ENCODE assay signal across 18 cellular contexts in genomic region chr2:27661371-27661770, GRCh38. TPM values are rescaled to one million over a fixed set of nuclear protein-coding genes. Genes with fewer than 3 reads are reported as not detected.
DNase-seq lines count a peak whose midpoint lies in the region; ATAC-seq and TF ChIP-seq lines count a peak whose summit lies in the region.
"Had no signal": no experiment of that assay in that cellular context is flagged by ENCODE, and none has a peak within 500 bp of the region (broad histone marks: within the 10 kb centered on the region; RNA-seq: fewer than 3 reads in every experiment).

No MANE protein-coding gene starts in this region.

- no peak overlapping the region for H2BK120ac ChIP-seq in mesendoderm (ENCODE audit: low read depth, low read length)

- peak overlapping the region; percentile 83 for H3K4me2 ChIP-seq in Loucy (ENCODE audit: low read depth, low read length, poor library complexity, severe bottlenecking)
- H3K4me2 ChIP-seq in mesendoderm (ENCODE audit: low read length): no peak overlapping the region

- H3K27me3 Mint-ChIP-seq in activated CD4-positive, alpha-beta T cell treated with anti-CD3 and anti-CD28 coated beads, Interleukin-2, amount 10 ng/mL, durations not matched to agents 7 days and 5 days: no peaks in the 10 kb centered on the region
- H3K27me3 Mint-ChIP-seq in brain: peaks cover 8% of the 10 kb centered on the region
- peaks cover 6% of the 10 kb centered on the region for H3K27me3 Mint-ChIP-seq in nephron progenitor cell (ENCODE audit: low read depth, poor library complexity)

- no peak overlapping the region for H3K23ac ChIP-seq in mesendoderm (ENCODE audit: low read length)

- H3K9me3 Mint-ChIP-seq in activated CD4-positive, alpha-beta T cell treated with anti-CD3 and anti-CD28 coated beads, Interleukin-2, amount 10 ng/mL, durations not matched to agents 7 days and 5 days: no peaks in the 10 kb centered on the region
- H3K9me3 Mint-ChIP-seq in brain (peaks cover 0 to 3% (median 0%) of the 10 kb centered on the region in 5 experiments), nephron progenitor cell (no peaks in the 10 kb centered on the region)
- H3K9me3 Mint-ChIP-seq: activated naive CD4-positive, alpha-beta T cell treated with anti-CD3 and anti-CD28 coated beads for 36 hours; HFFc6 had no signal

- H3K9ac ChIP-seq in Loucy (ENCODE audit: low read depth, low read length, poor library complexity, severe bottlenecking) (no peak overlapping the region), mesendoderm (ENCODE audit: low read length) (no peak overlapping the region)

- peaks cover 18% of the 10 kb centered on the region; the same call in 1 of the 2 replicates for H3K36me3 ChIP-seq in Loucy (ENCODE audit: insufficient read depth, low read length)
- peaks cover 8% of the 10 kb centered on the region for H3K36me3 ChIP-seq in mesendoderm (ENCODE audit: control insufficient read depth, insufficient read depth, low read length)

- peaks cover 35% of the 10 kb centered on the region for H3K36me3 Mint-ChIP-seq in activated CD4-positive, alpha-beta T cell treated with anti-CD3 and anti-CD28 coated beads, Interleukin-2, amount 10 ng/mL, durations not matched to agents 7 days and 5 days (ENCODE audit: low read depth)
- H3K36me3 Mint-ChIP-seq in brain (peaks cover 51% of the 10 kb centered on the region), nephron progenitor cell (ENCODE audit: low read depth) (peaks cover 41% of the 10 kb centered on the region)

- H3K4ac ChIP-seq in mesendoderm (ENCODE audit: low read depth, low read length): no peak overlapping the region

- H3K18ac ChIP-seq in mesendoderm (ENCODE audit: low read length): no peak overlapping the region

- WGBS in mesendoderm (ENCODE audit: extremely low coverage, insufficient coverage, low lambda C conversion rate): no CpG with 5 or more reads among the region's 1 CpG

- no peaks in the 10 kb centered on the region for H3F3A ChIP-seq in Loucy (ENCODE audit: low read depth)

- peaks cover 42% of the 10 kb centered on the region for H3K4me1 Mint-ChIP-seq in activated CD4-positive, alpha-beta T cell treated with anti-CD3 and anti-CD28 coated beads, Interleukin-2, amount 10 ng/mL, durations not matched to agents 7 days and 5 days
- peaks cover 75% of the 10 kb centered on the region for H3K4me1 Mint-ChIP-seq in brain
- peaks cover 39% of the 10 kb centered on the region for H3K4me1 Mint-ChIP-seq in nephron progenitor cell

- H3K79me2 ChIP-seq in Loucy (ENCODE audit: insufficient read depth, low read length) (peaks cover 49% of the 10 kb centered on the region), mesendoderm (ENCODE audit: control insufficient read depth, insufficient read depth, low read length) (peaks cover 19% of the 10 kb centered on the region)

- H3K4me1 ChIP-seq in Loucy (ENCODE audit: insufficient read depth, low read length, poor library complexity, severe bottlenecking) (peaks cover 22% of the 10 kb centered on the region), mesendoderm (ENCODE audit: control insufficient read depth, low read depth, low read length) (peaks cover 2% of the 10 kb centered on the region)

- H2BK5ac ChIP-seq in mesendoderm (ENCODE audit: low read length): no peak overlapping the region

- CTCF ChIA-PET in activated CD4-positive, alpha-beta T cell treated with anti-CD3 and anti-CD28 coated beads, Interleukin-2, amount 10 ng/mL, durations not matched to agents 7 days and 5 days (lab: Charles Lee): interaction anchor here (7.1 kb wide), 1 partner anchor 22 kb away, joined by 56 read pairs; no protein-coding TSS in a partner anchor

- H4K5ac ChIP-seq in mesendoderm (ENCODE audit: low read length): no peak overlapping the region

- H3K9me3 ChIP-seq in Loucy (ENCODE audit: insufficient read depth, low read depth, low read length): no peaks in the 10 kb centered on the region
- H3K9me3 ChIP-seq: body of pancreas had no signal

- no peak overlapping the region for H3K56ac ChIP-seq in mesendoderm (ENCODE audit: low read length)

- no peak overlapping the region for H3K27ac Mint-ChIP-seq in activated CD4-positive, alpha-beta T cell treated with anti-CD3 and anti-CD28 coated beads, Interleukin-2, amount 10 ng/mL, durations not matched to agents 7 days and 5 days
- H3K27ac Mint-ChIP-seq in brain (peak overlapping the region in 2 of 5 experiments; percentile 3 to 72), nephron progenitor cell (no peak overlapping the region)
- H3K27ac Mint-ChIP-seq: activated naive CD4-positive, alpha-beta T cell treated with anti-CD3 and anti-CD28 coated beads for 36 hours; HFFc6 had no signal

- no peak overlapping the region for H2BK15ac ChIP-seq in mesendoderm (replicated peaks; ENCODE audit: low read depth)

- peak overlapping the region; percentile 100 for H3K4me3 Mint-ChIP-seq in activated CD4-positive, alpha-beta T cell treated with anti-CD3 and anti-CD28 coated beads, Interleukin-2, amount 10 ng/mL, durations not matched to agents 7 days and 5 days
- H3K4me3 Mint-ChIP-seq in brain (peak overlapping the region; percentile 98 to 100 (median 99)), nephron progenitor cell (peak overlapping the region; percentile 99)

- ATAC-seq in GM21381 (IDR thresholded peaks at IDR 0.05; ENCODE audit: unreplicated experiment): no peak
- ATAC-seq: body of pancreas, left lobe of liver had no signal

- H3K4me3 ChIP-seq in Loucy (ENCODE audit: low read length, poor library complexity, severe bottlenecking): no peak overlapping the region
- H3K4me3 ChIP-seq in mesendoderm (ENCODE audit: low read length): no peak overlapping the region
- H3K4me3 ChIP-seq: body of pancreas had no signal

- POLR2A ChIA-PET in activated CD4-positive, alpha-beta T cell treated with anti-CD3 and anti-CD28 coated beads, Interleukin-2, amount 10 ng/mL, durations not matched to agents 7 days and 5 days (lab: Charles Lee): no interaction called here

- H2AK5ac ChIP-seq in mesendoderm (ENCODE audit: low read length): no peak overlapping the region

- H3K9me2 ChIP-seq in Loucy (replicated peaks; ENCODE audit: low read depth, low read length): no peaks in the 10 kb centered on the region

- H2AFZ ChIP-seq in Loucy (ENCODE audit: low read length): no peak overlapping the region

- H3K27ac ChIP-seq in mesendoderm (ENCODE audit: low read depth, low read length): no peak overlapping the region
- H3K27ac ChIP-seq: body of pancreas had no signal

- DNase-seq in activated CD4-positive, alpha-beta T cell treated with anti-CD3 and anti-CD28 coated beads, Interleukin-2, amount 10 ng/mL, durations not matched to agents 7 days and 5 days: no peak
- DNase-seq in activated CD4-positive, alpha-beta T cell treated with anti-CD3 and anti-CD28 coated beads for 4 hours: no peak
- no peak for DNase-seq in nephron progenitor cell
- no peak for DNase-seq in RKO (ENCODE audit: low spot score)
- DNase-seq in mesendoderm: no peak
- DNase-seq: activated CD4-positive, CD25-positive, alpha-beta regulatory T cell treated with anti-CD3 and anti-CD28 coated beads, Interleukin-2, amount 50 U/mL, for 72 hours; activated CD8-positive, alpha-beta memory T cell treated with anti-CD3 and anti-CD28 coated beads, Interleukin-2, amount 50 U/mL, for 48 hours; activated naive CD4-positive, alpha-beta T cell treated with anti-CD3 and anti-CD28 coated beads for 36 hours; body of pancreas; HFFc6; midbrain; NCI-H2107; NCI-H510A treated with DMSO at 0.1 percent for 48 hours; stimulated activated CD8-positive, alpha-beta memory T cell treated with anti-CD3 and anti-CD28 coated beads, Interleukin-4, amount 100 ng/mL, for 48 hours had no signal

- no peak for TF ChIP-seq CTCF in Loucy (conservative IDR thresholded peaks at IDR 0.05; ENCODE audit: low read length)
- TF ChIP-seq CTCF in brain (conservative IDR thresholded peaks at IDR 0.05): no peak
- TF ChIP-seq CTCF in nephron progenitor cell (IDR thresholded peaks at IDR 0.05): no peak

- H4K20me1 ChIP-seq in Loucy (ENCODE audit: insufficient read depth, low read length, poor library complexity, severe bottlenecking): no peaks in the 10 kb centered on the region

- peaks cover 17% of the 10 kb centered on the region for H3K79me1 ChIP-seq in mesendoderm (ENCODE audit: low read length)

- no peak overlapping the region for H4K8ac ChIP-seq in mesendoderm (ENCODE audit: low read depth, low read length)

- H3K27me3 ChIP-seq in Loucy (ENCODE audit: insufficient read depth, low read length, poor library complexity, severe bottlenecking) (no peaks in the 10 kb centered on the region), mesendoderm (ENCODE audit: insufficient read depth, low read length, poor library complexity) (no peaks in the 10 kb centered on the region)
- H3K27me3 ChIP-seq: body of pancreas had no signal

RNA-seq across cellular contexts. Expression of gene SUPT7L, which starts 2.0 kb away (rescaled TPM):
- total RNA-seq in activated CD4-positive, alpha-beta T cell treated with anti-CD3 and anti-CD28 coated beads, Interleukin-2, amount 10 ng/mL, durations not matched to agents 7 days and 5 days: 10 to 100 TPM; 34.5 to 36.2 TPM
- polyA plus RNA-seq in brain (ENCODE audit: insufficient read depth, low read depth, low replicate concordance): 24.6 TPM
- polyA plus RNA-seq in mesendoderm (2013, experiment 1 of 2): 24.1 TPM
- 23.7 TPM for polyA plus RNA-seq in mesendoderm (2013, experiment 2 of 2)

RNA-seq across cellular contexts. Expression of gene SLC4A1AP, which starts 2.3 kb away (rescaled TPM):
- total RNA-seq in activated CD4-positive, alpha-beta T cell treated with anti-CD3 and anti-CD28 coated beads, Interleukin-2, amount 10 ng/mL, durations not matched to agents 7 days and 5 days: 10 to 100 TPM; 22.7 to 23.5 TPM
- 19.9 TPM for polyA plus RNA-seq in brain (ENCODE audit: insufficient read depth, low read depth, low replicate concordance)
- 23.9 TPM for polyA plus RNA-seq in mesendoderm (2013, experiment 1 of 2)
- 24.8 TPM for polyA plus RNA-seq in mesendoderm (2013, experiment 2 of 2)

RNA-seq across cellular contexts. Expression of gene GPN1, which starts 32.5 kb away (rescaled TPM):
- total RNA-seq in activated CD4-positive, alpha-beta T cell treated with anti-CD3 and anti-CD28 coated beads, Interleukin-2, amount 10 ng/mL, durations not matched to agents 7 days and 5 days: 10 to 100 TPM; 36.3 to 44.1 TPM
- 32.6 TPM for polyA plus RNA-seq in brain (ENCODE audit: insufficient read depth, low read depth, low replicate concordance)
- 42.1 TPM for polyA plus RNA-seq in mesendoderm (2013, experiment 1 of 2)
- 42.1 TPM for polyA plus RNA-seq in mesendoderm (2013, experiment 2 of 2)

RNA-seq across cellular contexts. Expression of gene CCDC121, which starts 32.6 kb away (rescaled TPM):
- 1 to 10 TPM in 1 of 2 experiments, under 1 TPM in 1; 1.00 to 1.2 TPM for total RNA-seq in activated CD4-positive, alpha-beta T cell treated with anti-CD3 and anti-CD28 coated beads, Interleukin-2, amount 10 ng/mL, durations not matched to agents 7 days and 5 days
- 3.0 TPM for polyA plus RNA-seq in brain (ENCODE audit: insufficient read depth, low read depth, low replicate concordance)
- polyA plus RNA-seq in mesendoderm (2013, experiment 1 of 2): 1.9 TPM
- polyA plus RNA-seq in mesendoderm (2013, experiment 2 of 2): 1.7 TPM
